Comparison of ENCODE assay signal across 14 cellular contexts in the genomic region with DNA sequence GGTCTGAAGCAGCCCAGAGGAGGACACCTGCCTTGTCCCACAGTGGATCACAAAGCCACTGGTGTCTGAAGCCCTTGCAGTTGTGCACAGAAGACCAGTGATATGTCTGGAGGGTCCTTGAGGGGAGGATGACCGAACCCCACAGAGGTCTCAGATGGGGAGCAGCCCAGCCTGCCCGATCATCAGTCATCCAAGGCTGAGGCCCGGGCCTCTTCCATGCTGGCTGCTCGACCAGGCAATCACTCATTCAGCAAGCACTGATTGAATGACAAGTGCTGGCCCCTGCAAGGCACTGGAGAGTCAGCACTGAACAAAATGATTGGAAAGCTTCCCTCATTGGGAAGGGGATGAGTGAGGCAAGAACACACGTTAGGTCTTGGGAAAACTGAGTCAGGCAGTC. TPM values are rescaled to one million over a fixed set of nuclear protein-coding genes. Genes with fewer than 3 reads are reported as not detected.
DNase-seq lines count a peak whose midpoint lies in the region; FAIRE-seq and TF ChIP-seq lines count a peak whose summit lies in the region.
"Had no signal": no experiment of that assay in that cellular context is flagged by ENCODE, and none has a peak within 500 bp of the region (broad histone marks: within the 10 kb centered on the region; RNA-seq: fewer than 3 reads in every experiment).

No MANE protein-coding gene starts in this region.

- no peak overlapping the region for H3K27ac Mint-ChIP-seq in T-helper 2 cell treated with Interferon-gamma antibody and Interleukin-4, amounts not matched to agents 5 μg/mL and 100 μg/mL, for 36 hours
- H3K27ac Mint-ChIP-seq in chondrocyte (ENCODE audit: unreplicated experiment): no peak overlapping the region

- H3K27me3 Mint-ChIP-seq in T-helper 2 cell treated with Interferon-gamma antibody and Interleukin-4, amounts not matched to agents 5 μg/mL and 100 μg/mL, for 36 hours (ENCODE audit: low read depth): no peaks in the 10 kb centered on the region
- H3K27me3 Mint-ChIP-seq in chondrocyte (ENCODE audit: low read depth): peaks cover 45% of the 10 kb centered on the region

- H3K9me3 Mint-ChIP-seq in T-helper 2 cell treated with Interferon-gamma antibody and Interleukin-4, amounts not matched to agents 5 μg/mL and 100 μg/mL, for 36 hours: peaks cover 17% of the 10 kb centered on the region
- H3K9me3 Mint-ChIP-seq in chondrocyte (ENCODE audit: low read depth): peaks cover 3% of the 10 kb centered on the region

- peaks cover 94 to 97% of the 10 kb centered on the region in 2 experiments for H3K4me1 ChIP-seq in neutrophil (ENCODE audit: control insufficient read depth in 1 of 2, insufficient read depth in 1 of 2, low read depth in 1 of 2, low read length in 1 of 2)

- H3K36me3 ChIP-seq in bronchial epithelial cell (ENCODE audit: control insufficient read depth, insufficient read depth, low read length) (no peaks in the 10 kb centered on the region), neutrophil (peaks cover 25% of the 10 kb centered on the region)
- H3K36me3 ChIP-seq: adrenal gland had no signal

- H3K4me3 ChIP-seq in HL-60 (replicated peaks; ENCODE audit: insufficient read depth, low read length) (no peak overlapping the region), bronchial epithelial cell (ENCODE audit: low read depth, low read length) (no peak overlapping the region), neutrophil (ENCODE audit: low read depth in 1 of 2, low read length in 1 of 2) (peak overlapping the region; percentile 50 to 66)
- H3K4me3 ChIP-seq: adrenal gland had no signal

- no peaks in the 10 kb centered on the region for H3K9me3 ChIP-seq in neutrophil
- H3K9me3 ChIP-seq: adrenal gland had no signal

- peaks cover 78% of the 10 kb centered on the region for H3K36me3 Mint-ChIP-seq in T-helper 2 cell treated with Interferon-gamma antibody and Interleukin-4, amounts not matched to agents 5 μg/mL and 100 μg/mL, for 36 hours (ENCODE audit: low read depth)
- H3K36me3 Mint-ChIP-seq in chondrocyte (ENCODE audit: low read depth): peaks cover 3% of the 10 kb centered on the region

- peaks cover 86% of the 10 kb centered on the region for H3K4me1 Mint-ChIP-seq in T-helper 2 cell treated with Interferon-gamma antibody and Interleukin-4, amounts not matched to agents 5 μg/mL and 100 μg/mL, for 36 hours (ENCODE audit: low read depth)
- no peaks in the 10 kb centered on the region for H3K4me1 Mint-ChIP-seq in chondrocyte (ENCODE audit: low read depth)

- peak; percentile 28 for FAIRE-seq in bronchial epithelial cell (lab: Jason Lieb, UNC)

- peak overlapping the region; percentile 49 for H3K4me3 Mint-ChIP-seq in T-helper 2 cell treated with Interferon-gamma antibody and Interleukin-4, amounts not matched to agents 5 μg/mL and 100 μg/mL, for 36 hours
- H3K4me3 Mint-ChIP-seq in chondrocyte (ENCODE audit: unreplicated experiment): no peak overlapping the region

- H3K27me3 ChIP-seq in HL-60 (ENCODE audit: insufficient read depth, poor library complexity, severe bottlenecking) (no peaks in the 10 kb centered on the region), bronchial epithelial cell (ENCODE audit: control insufficient read depth, insufficient read depth, low read length) (no peaks in the 10 kb centered on the region), neutrophil (no peaks in the 10 kb centered on the region)
- H3K27me3 ChIP-seq: adrenal gland had no signal

- DNase-seq in T-helper 2 cell treated with Interferon-gamma antibody and Interleukin-4, amounts not matched to agents 5 μg/mL and 100 μg/mL, for 36 hours (ENCODE audit: low spot score): no peak
- no peak for DNase-seq in T-helper 2 cell
- no peak for DNase-seq in HL-60 (ENCODE audit: low read depth in 1 of 2, low spot score in 1 of 2)
- DNase-seq in bronchial epithelial cell (ENCODE audit: low read depth): no peak
- no peak for DNase-seq in chondrocyte (ENCODE audit: low spot score)
- DNase-seq in NCI-H1930 (lab: John Stamatoyannopoulos, UW): no peak
- DNase-seq in NAMALWA (ENCODE audit: low spot score): no peak
- DNase-seq: 8988T, erythroblast, glutamatergic neuron, NCI-H2029, NCI-H774 had no signal

- no peak for TF ChIP-seq CTCF in HL-60 (IDR thresholded peaks at IDR 0.05; ENCODE audit: insufficient read depth, low read length)
- TF ChIP-seq CTCF in bronchial epithelial cell (IDR thresholded peaks at IDR 0.05; ENCODE audit: insufficient read depth, low read length, severe bottlenecking): no peak
- TF ChIP-seq CTCF in neutrophil (IDR thresholded peaks at IDR 0.05): no peak
- no peak for TF ChIP-seq CTCF in chondrocyte (IDR thresholded peaks at IDR 0.05)

- H3K27ac ChIP-seq in HL-60 (replicated peaks): peak overlapping the region; percentile 69
- peak overlapping the region; percentile 99 for H3K27ac ChIP-seq in neutrophil

RNA-seq across cellular contexts. Expression of a gene that starts 10.5 kb away (rescaled TPM):
- not detected in 2 replicates for total RNA-seq in bronchial epithelial cell
- 0.08 TPM in 1 of 3 replicates, not detected in the others for total RNA-seq in chondrocyte

Comparison
In these comparisons a context has a peak if more than half of its experiments do, and no peak if none do; other contexts are left out.
1. H3K4me3 ChIP-seq: peak in neutrophil (2 of 2); none in HL-60 (single experiment) and bronchial epithelial cell (single experiment).